Comparison of ENCODE assay signal across 19 cellular contexts in the genomic region with DNA sequence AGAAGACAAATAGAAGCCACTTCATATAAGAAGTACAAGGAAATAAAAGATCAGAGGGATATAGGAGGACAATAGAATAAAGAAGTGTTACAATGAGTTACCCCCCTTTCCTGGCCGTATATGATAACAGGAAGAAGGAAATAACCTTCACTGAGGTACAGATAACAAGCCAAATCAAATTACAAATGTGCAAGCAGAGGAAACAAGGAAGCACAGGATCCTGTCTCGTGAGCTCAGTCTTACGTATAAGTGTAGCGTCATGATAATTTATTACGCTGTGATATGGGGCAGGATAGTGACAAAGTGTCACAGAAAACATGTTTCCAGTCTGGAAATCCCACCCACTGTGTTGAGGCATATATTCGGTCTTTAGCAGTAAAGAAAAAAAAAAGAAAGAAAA. TPM values are rescaled to one million over a fixed set of nuclear protein-coding genes. Genes with fewer than 3 reads are reported as not detected.
DNase-seq lines count a peak whose midpoint lies in the region; ATAC-seq, FAIRE-seq and TF ChIP-seq lines count a peak whose summit lies in the region.
"Had no signal": no experiment of that assay in that cellular context is flagged by ENCODE, and none has a peak within 500 bp of the region (broad histone marks: within the 10 kb centered on the region; RNA-seq: fewer than 3 reads in every experiment).

No MANE protein-coding gene starts in this region.

- H3K27ac ChIP-seq in BLaER1: peak overlapping the region; percentile 91
- no peak overlapping the region for H3K27ac ChIP-seq in CD4-positive, alpha-beta memory T cell (ENCODE audit: low read depth, low read length)
- no peak overlapping the region for H3K27ac ChIP-seq in keratinocyte (ENCODE audit: control insufficient read depth, insufficient read depth, low read length)
- H3K27ac ChIP-seq: body of pancreas, parathyroid adenoma, SK-N-MC, thoracic aorta had no signal

- H3K79me2 ChIP-seq in keratinocyte (ENCODE audit: control insufficient read depth, insufficient read depth, low read length): no peaks in the 10 kb centered on the region
- H3K79me2 ChIP-seq: parathyroid adenoma had no signal

- FAIRE-seq in keratinocyte (lab: Jason Lieb, UNC): no peak

- dilution Hi-C loops in keratinocyte (cut with MboI; ENCODE audit: extremely low pct_ligation_motif_present, low sequenced_read_pairs): no loop called here

- CTCF ChIA-PET in CD4-positive, alpha-beta memory T cell (lab: Charles Lee; ENCODE audit: partially characterized antibody): no interaction called here

- H3K4me1 ChIP-seq in BLaER1 (peaks cover 87% of the 10 kb centered on the region), keratinocyte (ENCODE audit: control insufficient read depth, extremely low read depth, insufficient read depth, low read length) (peaks cover 5% of the 10 kb centered on the region)
- peaks cover 30% of the 10 kb centered on the region for H3K4me1 ChIP-seq in CD4-positive, alpha-beta memory T cell (ENCODE audit: insufficient read depth, low read length)
- H3K4me1 ChIP-seq: body of pancreas, parathyroid adenoma had no signal

- H3K4me2 ChIP-seq in BLaER1 (peak overlapping the region; percentile 96), keratinocyte (ENCODE audit: control insufficient read depth, extremely low read depth, insufficient read depth, low read depth, low read length) (peak overlapping the region; percentile 35)

- H3K27me3 Mint-ChIP-seq in CD4-positive, alpha-beta memory T cell: no peaks in the 10 kb centered on the region
- no peaks in the 10 kb centered on the region for H3K27me3 Mint-ChIP-seq in T-helper 2 cell treated with Interferon-gamma antibody and Interleukin-4, amounts not matched to agents 5 μg/mL and 100 μg/mL, for 36 hours (ENCODE audit: low read depth)

- H3K27me3 ChIP-seq in BLaER1 (no peaks in the 10 kb centered on the region), keratinocyte (ENCODE audit: control insufficient read depth, extremely low read depth, insufficient read depth, low read length) (no peaks in the 10 kb centered on the region)
- H3K27me3 ChIP-seq in CD4-positive, alpha-beta memory T cell (ENCODE audit: insufficient read depth, low read length): no peaks in the 10 kb centered on the region
- H3K27me3 ChIP-seq: body of pancreas had no signal

- H3K9ac ChIP-seq in BLaER1: peak overlapping the region; percentile 72; the same call in 1 of the 2 replicates
- no peak overlapping the region for H3K9ac ChIP-seq in keratinocyte (ENCODE audit: control insufficient read depth, extremely low read depth, insufficient read depth, low read length)
- H3K9ac ChIP-seq: parathyroid adenoma had no signal

- H3K36me3 ChIP-seq in BLaER1: peaks cover 41% of the 10 kb centered on the region
- H3K36me3 ChIP-seq in CD4-positive, alpha-beta memory T cell (ENCODE audit: insufficient read depth, low read length): peaks cover 5% of the 10 kb centered on the region
- no peaks in the 10 kb centered on the region for H3K36me3 ChIP-seq in keratinocyte (ENCODE audit: control insufficient read depth in 2 of 2, extremely low read depth in 1 of 2, insufficient read depth in 2 of 2, low read length in 2 of 2)
- H3K36me3 ChIP-seq: thoracic aorta had no signal

- intact Hi-C loops in CD4-positive, alpha-beta memory T cell (cut with micrococcal nuclease): no loop called here

- peaks cover 0 to 20% (median 12%) of the 10 kb centered on the region in 8 donors for H3K9me3 Mint-ChIP-seq in CD4-positive, alpha-beta memory T cell
- peaks cover 22% of the 10 kb centered on the region for H3K9me3 Mint-ChIP-seq in T-helper 2 cell treated with Interferon-gamma antibody and Interleukin-4, amounts not matched to agents 5 μg/mL and 100 μg/mL, for 36 hours

- peaks cover 28 to 52% (median 42%) of the 10 kb centered on the region in 4 donors for H3K4me1 Mint-ChIP-seq in CD4-positive, alpha-beta memory T cell
- peaks cover 37% of the 10 kb centered on the region for H3K4me1 Mint-ChIP-seq in T-helper 2 cell treated with Interferon-gamma antibody and Interleukin-4, amounts not matched to agents 5 μg/mL and 100 μg/mL, for 36 hours (ENCODE audit: low read depth)

- peak overlapping the region in 5 of 7 donors; percentile 38 to 88 (median 73) for H3K27ac Mint-ChIP-seq in CD4-positive, alpha-beta memory T cell
- H3K27ac Mint-ChIP-seq in T-helper 2 cell treated with Interferon-gamma antibody and Interleukin-4, amounts not matched to agents 5 μg/mL and 100 μg/mL, for 36 hours: peak overlapping the region; percentile 29

- H3K4me3 ChIP-seq in BLaER1: peak overlapping the region; percentile 33; the same call in 1 of the 2 replicates
- H3K4me3 ChIP-seq in CD4-positive, alpha-beta memory T cell (ENCODE audit: low read length in 2 of 2): no peak overlapping the region
- H3K4me3 ChIP-seq in keratinocyte (ENCODE audit: control insufficient read depth in 2 of 3, extremely low read depth in 1 of 3, insufficient read depth in 2 of 3, low read depth in 1 of 3, low read length in 3 of 3): no peak overlapping the region
- H3K4me3 ChIP-seq: body of pancreas, SK-N-MC, thoracic aorta had no signal

- peaks cover 77 to 78% of the 10 kb centered on the region in 2 donors for H3K36me3 Mint-ChIP-seq in CD4-positive, alpha-beta memory T cell
- peaks cover 78% of the 10 kb centered on the region for H3K36me3 Mint-ChIP-seq in T-helper 2 cell treated with Interferon-gamma antibody and Interleukin-4, amounts not matched to agents 5 μg/mL and 100 μg/mL, for 36 hours (ENCODE audit: low read depth)

- H3K9me3 ChIP-seq in BLaER1: no peaks in the 10 kb centered on the region
- H3K9me3 ChIP-seq in CD4-positive, alpha-beta memory T cell (ENCODE audit: control insufficient read depth in 1 of 2, low read length in 2 of 2): peaks cover 0 to 12% of the 10 kb centered on the region in 2 donors
- no peaks in the 10 kb centered on the region for H3K9me3 ChIP-seq in keratinocyte (ENCODE audit: control insufficient read depth, low read depth, low read length)
- H3K9me3 ChIP-seq: body of pancreas, thoracic aorta had no signal

- ATAC-seq in GM21576 (IDR thresholded peaks at IDR 0.05; ENCODE audit: unreplicated experiment): no peak
- no peak for ATAC-seq in HG03108 (IDR thresholded peaks at IDR 0.05; ENCODE audit: unreplicated experiment)
- no peak for ATAC-seq in HG02763 (IDR thresholded peaks at IDR 0.05; ENCODE audit: unreplicated experiment)
- ATAC-seq: body of pancreas, HCT116, Panc1 had no signal

- H3K9me1 ChIP-seq in keratinocyte (ENCODE audit: control insufficient read depth, extremely low read depth, insufficient read depth, low read length): no peaks in the 10 kb centered on the region

- peak overlapping the region; percentile 50 for H2AFZ ChIP-seq in keratinocyte (ENCODE audit: control insufficient read depth, low read length)
- H2AFZ ChIP-seq: parathyroid adenoma had no signal

- no peak for DNase-seq in CD4-positive, alpha-beta memory T cell
- no peak for DNase-seq in T-helper 2 cell treated with Interferon-gamma antibody and Interleukin-4, amounts not matched to agents 5 μg/mL and 100 μg/mL, for 36 hours (ENCODE audit: low spot score)
- DNase-seq in keratinocyte (ENCODE audit: low read depth, low spot score): no peak
- no peak for DNase-seq in germinal center (ENCODE audit: low spot score)
- DNase-seq: activated naive CD4-positive, alpha-beta T cell; body of pancreas; hippocampal formation; MM.1S; NCI-H2081 treated with DMSO at 0.1 percent for 48 hours; stimulated activated CD4-positive, alpha-beta T cell treated with anti-CD3 and anti-CD28 coated beads, Interleukin-4, amount 100 ng/mL, for 4 hours had no signal

- peaks cover 32% of the 10 kb centered on the region for H4K20me1 ChIP-seq in BLaER1
- no peaks in the 10 kb centered on the region for H4K20me1 ChIP-seq in keratinocyte (ENCODE audit: control insufficient read depth, extremely low read depth, insufficient read depth, low read length)

- peak overlapping the region in 3 of 8 donors; percentile 57 to 74 (median 66) for H3K4me3 Mint-ChIP-seq in CD4-positive, alpha-beta memory T cell
- peak overlapping the region; percentile 53 for H3K4me3 Mint-ChIP-seq in T-helper 2 cell treated with Interferon-gamma antibody and Interleukin-4, amounts not matched to agents 5 μg/mL and 100 μg/mL, for 36 hours

- no peak for TF ChIP-seq CTCF in keratinocyte (optimal IDR thresholded peaks at IDR 0.05 in 1 of 3, IDR thresholded peaks at IDR 0.05 in 1 of 3, conservative IDR thresholded peaks at IDR 0.05 in 1 of 3; ENCODE audit: extremely low read depth in 1 of 3, insufficient read depth in 2 of 3, low read length in 3 of 3)

- POLR2A ChIA-PET in CD4-positive, alpha-beta memory T cell (lab: Charles Lee; ENCODE audit: partially characterized antibody): interaction anchor here (1.5 kb wide), 1 partner anchor 27 kb away, joined by 3 read pairs; no protein-coding TSS in a partner anchor

RNA-seq across cellular contexts. Expression of a gene that starts 26.5 kb away (rescaled TPM):
- 10 to 100 TPM; 34.4 to 37.6 TPM for total RNA-seq in CD4-positive, alpha-beta memory T cell
- polyA plus RNA-seq in CD4-positive, alpha-beta memory T cell: 10 to 100 TPM in 1 of 2 donors, 1 to 10 TPM in 1; 5.6 to 21.4 TPM
- polyA plus RNA-seq in keratinocyte: 0.30 to 0.46 TPM (median 0.31 TPM) in 3 replicates
- not detected for polyA plus RNA-seq in keratinocyte (2011; ENCODE audit: low read depth)
- polyA plus RNA-seq in keratinocyte (2011; cell fraction: cytosol; rRNA removed): 0.35 and 0.41 TPM in 2 replicates
- 0.32 and 0.34 TPM in 2 replicates for polyA plus RNA-seq in keratinocyte (2011; cell fraction: nucleus; rRNA removed)
- 0.06 and 0.54 TPM in 2 replicates for polyA plus RNA-seq in keratinocyte (2012; ENCODE audit: low replicate concordance)
- polyA minus RNA-seq in keratinocyte: 0.03 to 0.26 TPM (median 0.20 TPM) in 3 replicates
- not detected for polyA minus RNA-seq in keratinocyte (2011; cell fraction: cytosol; rRNA and poly(A)+ RNA removed)
- polyA minus RNA-seq in keratinocyte (2011; cell fraction: nucleus; rRNA and poly(A)+ RNA removed): 0.21 TPM in 1 of 2 replicates, not detected in the other

Comparison
In these comparisons a context has a peak if more than half of its experiments do, and no peak if none do; other contexts are left out.
1. RNA of a gene that starts 26.5 kb away (polyA plus RNA-seq): 5.6 to 21.4 TPM in CD4-positive, alpha-beta memory T cell; 0.06 to 0.54 TPM in keratinocyte; every median in the first group is over 4 times any median in the second.